Comparison of ENCODE assay signal across 8 cellular contexts in the genomic region with DNA sequence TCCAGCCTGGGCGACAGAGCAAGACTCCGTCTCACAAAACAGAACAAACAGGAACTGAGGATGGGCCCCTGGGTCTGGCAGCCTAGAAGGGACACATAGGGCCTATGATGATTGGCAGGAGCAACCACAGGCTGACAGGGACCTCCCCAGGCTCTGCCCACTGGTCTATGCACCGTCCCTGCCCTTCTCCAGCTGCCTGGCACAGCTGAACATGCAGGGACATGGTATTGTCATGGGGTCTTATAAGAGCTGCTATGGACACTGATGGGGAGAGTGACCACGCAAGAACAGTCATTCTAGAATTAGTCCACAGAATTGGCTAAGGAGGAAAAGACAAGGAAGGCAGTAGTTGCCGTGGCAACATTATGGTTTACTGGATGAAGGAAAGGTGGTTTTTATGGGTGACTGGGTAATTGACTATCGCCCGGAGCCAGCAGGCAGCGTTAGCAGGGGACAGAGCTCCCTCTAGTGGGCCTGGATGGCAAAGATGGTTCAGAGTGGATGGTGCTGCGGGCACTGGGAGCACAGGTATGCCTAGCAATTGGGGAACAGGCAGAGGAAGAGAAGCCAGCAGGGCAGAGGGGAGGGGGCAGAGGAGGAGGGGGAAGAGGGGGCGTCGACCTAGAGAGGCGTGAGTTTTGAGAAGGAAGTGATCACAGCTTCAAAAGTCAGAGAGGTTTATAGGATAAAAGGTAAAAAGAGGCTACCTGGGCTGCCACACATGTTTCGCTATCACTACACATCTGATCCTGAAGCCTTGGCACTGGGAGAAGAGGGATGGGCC. TPM values are rescaled to one million over a fixed set of nuclear protein-coding genes. Genes with fewer than 3 reads are reported as not detected.
DNase-seq lines count a peak whose midpoint lies in the region; ATAC-seq and TF ChIP-seq lines count a peak whose summit lies in the region.

No MANE protein-coding gene starts in this region.

- H3K9ac ChIP-seq in mammary epithelial cell (ENCODE audit: insufficient read depth, low read length), result no peak overlapping the region

- H3K4me2 ChIP-seq in mammary epithelial cell (ENCODE audit: insufficient read depth, low read depth, low read length), result no peak overlapping the region

- no peaks in the 10 kb centered on the region for H3K79me2 ChIP-seq in mammary epithelial cell (ENCODE audit: insufficient read depth, low read length)

- TF ChIP-seq CTCF in WI38 (IDR thresholded peaks at IDR 0.05; ENCODE audit: low read depth, low read length) (peak; percentile 96), mammary epithelial cell (conservative IDR thresholded peaks at IDR 0.05 in 1 of 2, IDR thresholded peaks at IDR 0.05 in 1 of 2; ENCODE audit: extremely low read depth in 1 of 2, insufficient read depth in 1 of 2, low read depth in 1 of 2, low read length in 2 of 2) (peak; percentile 86 to 98)

- no peaks in the 10 kb centered on the region for H3K36me3 ChIP-seq in mammary epithelial cell (ENCODE audit: insufficient read depth, low read length)

- H3K9me3 ChIP-seq in mammary epithelial cell (replicated peaks; ENCODE audit: insufficient read depth, low read length), result no peaks in the 10 kb centered on the region

- WGBS in mammary epithelial cell (ENCODE audit: low coverage, missing lambda C conversion rate), result 46% methylated on average over 10 of the region's 13 CpGs

- intact Hi-C loops in Right ventricle myocardium inferior (cut with DNase I) (loop anchor here (5.0 kb wide), 1 partner anchor 180 kb away; the partner anchor contains the start of gene ACHE), cardiac septum (cut with DNase I) (loop anchor here (5.0 kb wide), 1 partner anchor 180 kb away; the partner anchor contains the start of gene ACHE), mammary epithelial cell (cut with micrococcal nuclease) (loop anchor here (1.0 to 5.0 kb wide), 6 partner anchors 18 to 205 kb away; no protein-coding TSS in a partner anchor), left colon (cut with DNase I, micrococcal nuclease) (no loop called here)

- dilution Hi-C loops in mammary epithelial cell (cut with HindIII; ENCODE audit: low sequenced_read_pairs), result no loop called here

- no peaks in the 10 kb centered on the region for H4K20me1 ChIP-seq in mammary epithelial cell (ENCODE audit: insufficient read depth, low read length)

- peak overlapping the region; percentile 55 for H2AFZ ChIP-seq in mammary epithelial cell (ENCODE audit: low read depth, low read length)

- peak; percentile 83 for DNase-seq in Right ventricle myocardium inferior (ENCODE audit: missing footprints)
- DNase-seq in cardiac septum (ENCODE audit: low spot score), result no peak
- peak; percentile 71 for DNase-seq in NCI-H345 (lab: John Stamatoyannopoulos, UW)
- DNase-seq in mammary epithelial cell, result peak; percentile 82
- peak; percentile 77 to 92 for DNase-seq in left colon
- peak; percentile 80 to 85 for DNase-seq in stimulated activated CD4-positive, alpha-beta T cell treated with anti-CD3 and anti-CD28 coated beads, Interleukin-4, amount 100 ng/mL, for 4 hours

- H3K4me3 ChIP-seq in WI38 (ENCODE audit: low read depth, low read length) (no peak overlapping the region), mammary epithelial cell (replicated peaks in 1 of 3; ENCODE audit: insufficient read depth in 1 of 3, low read depth in 2 of 3, low read length in 3 of 3) (no peak overlapping the region)

- in situ Hi-C loops in mammary epithelial cell (cut with MboI; ENCODE audit: low sequenced_read_pairs in 2 of 2), result no loop called here

- no peak overlapping the region for H3K27ac ChIP-seq in mammary epithelial cell (ENCODE audit: insufficient read depth, low read depth, low read length)

- CTCF ChIA-PET in mammary epithelial cell (lab: Charles Lee; ENCODE audit: low non-redundant PET), result interaction anchor here (0.6 to 0.7 kb wide), 6 partner anchors 32 to 929 kb away, joined by 3 to 12 read pairs (median 4); partner anchors contain the start of genes LAMTOR4 and SERPINE1

- H3K27me3 ChIP-seq in mammary epithelial cell (ENCODE audit: insufficient read depth, low read length), result peaks cover 2% of the 10 kb centered on the region

- ATAC-seq in Right ventricle myocardium inferior (peak; percentile 73), HG03135 (IDR thresholded peaks at IDR 0.05; ENCODE audit: unreplicated experiment) (peak; percentile 74), left colon (peak; percentile 98)

- BruUV-seq in mammary epithelial cell (replicated peaks; lab: Mats Ljungman, UMichigan), result no TSS peak

- H3K4me1 ChIP-seq in mammary epithelial cell (ENCODE audit: insufficient read depth, low read length), result no peaks in the 10 kb centered on the region

RNA-seq across cellular contexts. Expression of gene TRIM56, which starts 7.8 kb away (rescaled TPM):
- total RNA-seq in Right ventricle myocardium inferior (21.0 TPM), cardiac septum (16.6 TPM), mammary epithelial cell (10 to 100 TPM; 16.3 to 30.8 TPM), left colon (10 to 100 TPM; 36.2 to 43.3 TPM)
- 3.5 TPM for polyA plus RNA-seq in mammary epithelial cell
- 13.1 TPM for polyA minus RNA-seq in mammary epithelial cell

RNA-seq across cellular contexts. Expression of gene SERPINE1, which starts 49.4 kb away (rescaled TPM):
- total RNA-seq in Right ventricle myocardium inferior (1.6 TPM), cardiac septum (27.2 TPM), mammary epithelial cell (100 to 1,000 TPM; 429 to 467 TPM), left colon (1 to 10 TPM; 1.8 to 3.1 TPM)
- polyA plus RNA-seq in mammary epithelial cell, result 741 TPM
- 543 TPM for polyA minus RNA-seq in mammary epithelial cell

RNA-seq across cellular contexts. Expression of gene MUC17, which starts 57.6 kb away (rescaled TPM):
- total RNA-seq in Right ventricle myocardium inferior, result not detected
- total RNA-seq in cardiac septum, result not detected
- not detected for total RNA-seq in mammary epithelial cell
- not detected for polyA plus RNA-seq in mammary epithelial cell
- polyA minus RNA-seq in mammary epithelial cell, result not detected
- total RNA-seq in left colon, result 10 to 100 TPM; 12.1 to 42.2 TPM

Comparison
In these comparisons a context has a peak if more than half of its experiments do, and no peak if none do; other contexts are left out.
1. RNA of gene SERPINE1, which starts 49.4 kb away (total RNA-seq): 429 to 467 TPM in mammary epithelial cell; 27.2 TPM in cardiac septum (single experiment), 1.8 to 3.1 TPM in left colon and 1.6 TPM in Right ventricle myocardium inferior (single experiment); every median in the first group is over 10 times any median in the second.
2. RNA of gene MUC17, which starts 57.6 kb away (total RNA-seq): 12.1 to 42.2 TPM in left colon; not detected in Right ventricle myocardium inferior (single experiment), not detected in cardiac septum (single experiment) and not detected in mammary epithelial cell; every median in the first group is over 10 times any median in the second.
3. intact Hi-C loops: an anchor here in Right ventricle myocardium inferior (5.0 kb wide), cardiac septum (5.0 kb wide) and mammary epithelial cell (1.0 to 5.0 kb wide); none called in left colon.
4. Peak in every context shown above with its lines, with median percentiles within 50 percentile points of each other: ATAC-seq.